In the genomic region with DNA sequence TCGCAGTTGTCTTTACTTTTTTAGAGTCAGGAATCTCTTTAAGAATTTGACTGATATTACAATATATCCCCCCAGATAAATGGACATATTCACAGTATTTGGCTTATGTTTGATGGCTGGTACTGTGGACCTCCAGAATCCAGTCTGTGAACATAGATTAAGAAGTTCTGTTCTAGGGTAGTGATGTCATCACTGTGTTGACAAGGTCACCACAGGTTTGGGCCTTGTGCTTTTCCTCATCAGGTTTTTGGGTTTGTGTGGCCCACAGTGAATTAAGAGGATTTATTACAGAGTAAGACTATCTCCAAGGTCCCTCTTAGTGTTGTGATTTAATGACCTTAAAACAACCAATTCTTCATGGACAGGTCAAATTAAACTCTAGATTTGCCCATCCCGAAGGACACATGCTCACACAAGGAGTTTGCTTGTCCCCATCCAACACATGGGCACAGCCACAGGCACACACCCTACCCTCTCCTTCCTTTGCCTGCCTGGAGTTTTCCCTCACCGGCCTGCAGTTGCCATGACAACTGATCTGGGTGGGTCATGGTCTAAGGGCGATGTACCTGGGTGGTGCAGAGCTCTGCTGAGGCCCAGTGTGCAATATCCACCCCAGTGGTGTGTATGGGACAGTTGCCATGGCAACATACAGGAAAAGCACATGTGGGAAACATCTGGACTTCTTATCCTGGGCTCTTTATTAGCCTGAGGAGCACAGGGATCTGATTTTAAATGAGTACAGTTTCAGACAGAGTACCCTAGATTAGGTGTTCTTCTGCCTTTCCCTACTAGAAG, we compare ENCODE assay signal across 15 cellular contexts.
DNase-seq lines count a peak whose midpoint lies in the region; ATAC-seq and TF ChIP-seq lines count a peak whose summit lies in the region.
"Had no signal": no experiment of that assay in that cellular context is flagged by ENCODE, and none has a peak within 500 bp of the region (broad histone marks: within the 10 kb centered on the region; RNA-seq: fewer than 3 reads in every experiment).

No MANE protein-coding gene starts in this region.

- peaks cover 19% of the 10 kb centered on the region for H3K79me2 ChIP-seq in fibroblast of lung (ENCODE audit: control insufficient read depth, insufficient read depth, low read length)

- H3K27me3 ChIP-seq in fibroblast of lung (ENCODE audit: control insufficient read depth, insufficient read depth, low read length) = no peaks in the 10 kb centered on the region

- H3K9ac ChIP-seq in fibroblast of lung (ENCODE audit: insufficient read depth, low read length) = peak overlapping the region; percentile 44

- H3K4me1 ChIP-seq in fibroblast of lung (ENCODE audit: control insufficient read depth, extremely low read depth, insufficient read depth, low read length) (peaks cover 71% of the 10 kb centered on the region), mucosa of descending colon (ENCODE audit: low read depth) (peaks cover 10% of the 10 kb centered on the region)

- no peak overlapping the region for H2AFZ ChIP-seq in fibroblast of lung (ENCODE audit: low read length)

- H4K20me1 ChIP-seq in fibroblast of lung (ENCODE audit: control insufficient read depth, extremely low read depth, insufficient read depth, low read length) = no peaks in the 10 kb centered on the region

- ATAC-seq in mucosa of descending colon = peak; percentile 47
- no peak for ATAC-seq in GM21360 (IDR thresholded peaks at IDR 0.05; ENCODE audit: unreplicated experiment)
- ATAC-seq: activated CD4-positive, alpha-beta T cell treated with anti-CD3 and anti-CD28 coated beads for 36 hours; CD8-positive, alpha-beta T cell had no signal

- H3K9me3 ChIP-seq in fibroblast of lung (ENCODE audit: control insufficient read depth, insufficient read depth, low read depth, low read length) (no peaks in the 10 kb centered on the region), mucosa of descending colon (no peaks in the 10 kb centered on the region)

- no peak overlapping the region for H3K4me3 ChIP-seq in fibroblast of lung (replicated peaks in 1 of 4; ENCODE audit: control extremely low read depth in 1 of 4, insufficient read depth in 1 of 4, low read depth in 3 of 4, low read length in 4 of 4)
- no peak overlapping the region for H3K4me3 ChIP-seq in mucosa of descending colon

- H3K4me2 ChIP-seq in fibroblast of lung (ENCODE audit: extremely low read depth, insufficient read depth, low read length) = no peak overlapping the region

- peak; percentile 58 for DNase-seq in GM03348 (ENCODE audit: low spot score)
- DNase-seq in RPMI7951 (ENCODE audit: low read depth) = peak; percentile 86
- DNase-seq in fibroblast of lung (ENCODE audit: low read depth in 2 of 2) = peak in 1 of 2 donors; percentile 89
- no peak for DNase-seq in mucosa of descending colon
- DNase-seq in activated effector memory CD4-positive, alpha-beta T cell treated with Interleukin-2 at 50 U/mL for 16 hours = no peak
- no peak for DNase-seq in NCI-H345 (lab: John Stamatoyannopoulos, UW)
- DNase-seq: activated CD4-positive, alpha-beta T cell treated with anti-CD3 and anti-CD28 coated beads for 36 hours; activated naive CD4-positive, alpha-beta T cell treated with anti-CD3 and anti-CD28 coated beads, Interleukin-2, amount 50 U/mL, for 16 hours; CD8-positive, alpha-beta T cell; effector CD4-positive, alpha-beta T cell; islet precursor cell; NCI-H1930; T-helper 2 cell had no signal

- no peak for TF ChIP-seq CTCF in fibroblast of lung (conservative IDR thresholded peaks at IDR 0.05 in 1 of 2, IDR thresholded peaks at IDR 0.05 in 1 of 2; ENCODE audit: low read depth in 1 of 2, low read length in 2 of 2)
- no peak for TF ChIP-seq CTCF in mucosa of descending colon (IDR thresholded peaks at IDR 0.05)

- H3K36me3 ChIP-seq in fibroblast of lung (ENCODE audit: control insufficient read depth, insufficient read depth, low read length) (no peaks in the 10 kb centered on the region), mucosa of descending colon (ENCODE audit: low read depth) (no peaks in the 10 kb centered on the region)

- intact Hi-C loops in mucosa of descending colon (cut with DNase I, micrococcal nuclease) = no loop called here

- peak overlapping the region; percentile 93 for H3K27ac ChIP-seq in fibroblast of lung (ENCODE audit: insufficient read depth, low read length)
- H3K27ac ChIP-seq: RWPE1 had no signal

Comparison
In these comparisons a context has a peak if more than half of its experiments do, and no peak if none do; other contexts are left out.
1. DNase-seq: peak in GM03348 (single experiment) and RPMI7951 (single experiment); none in mucosa of descending colon (0 of 3), activated effector memory CD4-positive, alpha-beta T cell treated with Interleukin-2 at 50 U/mL for 16 hours (single experiment) and NCI-H345 (single experiment).